Comparison of ENCODE assay signal across 11 cellular contexts in genomic region chr1:1419363-1419811, GRCh38. TPM values are rescaled to one million over a fixed set of nuclear protein-coding genes. Genes with fewer than 3 reads are reported as not detected.
DNase-seq lines count a peak whose midpoint lies in the region; ATAC-seq, FAIRE-seq and TF ChIP-seq lines count a peak whose summit lies in the region.
"Had no signal": no experiment of that assay in that cellular context is flagged by ENCODE, and none has a peak within 500 bp of the region (broad histone marks: within the 10 kb centered on the region; RNA-seq: fewer than 3 reads in every experiment).

No MANE protein-coding gene starts in this region.

- H3K27me3 ChIP-seq in HUES48 (ENCODE audit: control insufficient read depth, insufficient read depth, low read length) (no peaks in the 10 kb centered on the region; the same call in 1 of the 2 replicates), HepG2 (ENCODE audit: control insufficient read depth in 1 of 2, insufficient read depth in 2 of 2, low read length in 2 of 2) (no peaks in the 10 kb centered on the region; a peak in 1 of 5 replicates), subcutaneous abdominal adipose tissue (ENCODE audit: control insufficient read depth in 5 of 5, insufficient read depth in 4 of 5, low read length in 5 of 5) (peaks cover 0 to 3% (median 0%) of the 10 kb centered on the region in 5 donors)

- H4K20me1 ChIP-seq in HepG2 (ENCODE audit: insufficient read depth, low read length): no peaks in the 10 kb centered on the region

- intact Hi-C loops in HepG2 (cut with micrococcal nuclease; ENCODE audit: unreplicated experiment): no loop called here

- H3K4me3 ChIP-seq in HUES48 (ENCODE audit: low read depth, low read length): peak overlapping the region; percentile 39; the same call in 1 of the 2 replicates
- peak overlapping the region; percentile 37 to 70 (median 70); a peak in 5 of 6 replicates for H3K4me3 ChIP-seq in HepG2 (replicated peaks in 1 of 3; ENCODE audit: insufficient read depth in 1 of 3, low read depth in 2 of 3, low read length in 3 of 3)
- peak overlapping the region in 4 of 5 donors; percentile 45 to 70 (median 58) for H3K4me3 ChIP-seq in subcutaneous abdominal adipose tissue (ENCODE audit: low read depth in 1 of 5, low read length in 5 of 5)

- no peak overlapping the region for H2AFZ ChIP-seq in HepG2 (ENCODE audit: low read length)

- no peak for TF ChIP-seq POLR2A in HepG2 (IDR thresholded peaks at IDR 0.05; ENCODE audit: insufficient read depth in 1 of 2, low read depth in 2 of 2, low read length in 2 of 2)

- BruUV-seq in HepG2 (replicated peaks; lab: Mats Ljungman, UMichigan): no TSS peak

- H3K79me2 ChIP-seq in HepG2 (ENCODE audit: insufficient read depth, low read length): peaks cover 12% of the 10 kb centered on the region

- no peak for TF ChIP-seq CTCF in HepG2 (CRISPR knock-in tag; IDR thresholded peaks at IDR 0.05)

- 48% methylated on average over 5 of the region's 21 CpGs for WGBS in HepG2 (ENCODE audit: low lambda C conversion rate)

- no peak for FAIRE-seq in HepG2 (lab: Jason Lieb, UNC)

- in situ Hi-C loops in HepG2 (cut with HindIII; ENCODE audit: extremely low pct_ligation_motif_present, low pct_unique_long_range_greater_than_20kb): no loop called here

- peak overlapping the region; percentile 69 for H3K4me2 ChIP-seq in HepG2 (ENCODE audit: low read depth, low read length)
- H3K4me2 ChIP-seq: KMS-11 had no signal

- no peaks in the 10 kb centered on the region for H3K36me3 ChIP-seq in HUES48 (ENCODE audit: control insufficient read depth, insufficient read depth, low read length)
- H3K36me3 ChIP-seq in HepG2 (replicated peaks in 1 of 2; ENCODE audit: control insufficient read depth in 1 of 2, insufficient read depth in 2 of 2, low read length in 2 of 2): no peaks in the 10 kb centered on the region
- H3K36me3 ChIP-seq in subcutaneous abdominal adipose tissue (ENCODE audit: control insufficient read depth in 5 of 5, insufficient read depth in 5 of 5, low read length in 5 of 5): no peaks in the 10 kb centered on the region

- TF ChIP-seq EP300 in HepG2 (IDR thresholded peaks at IDR 0.05; ENCODE audit: low read depth in 2 of 2, low read length in 2 of 2) (no peak), HepG2 (CRISPR knock-in tag; IDR thresholded peaks at IDR 0.05; ENCODE audit: borderline replicate concordance) (no peak)

- POLR2A ChIA-PET in HepG2 (lab: Yijun Ruan, JAX): interaction anchor here (2.7 to 3.5 kb wide), 2 partner anchors 12 to 18 kb away, joined by 25 to 126 read pairs; no protein-coding TSS in a partner anchor

- H3K9ac ChIP-seq in HUES48 (ENCODE audit: low read depth, low read length): no peak overlapping the region
- peak overlapping the region; percentile 67; the same call in 1 of the 2 replicates for H3K9ac ChIP-seq in HepG2 (ENCODE audit: insufficient read depth, low read depth, low read length)
- H3K9ac ChIP-seq in subcutaneous abdominal adipose tissue (ENCODE audit: low read length in 5 of 5): peak overlapping the region in 3 of 5 donors; percentile 30 to 76 (median 51)
- H3K9ac ChIP-seq: KMS-11 had no signal

- CTCF ChIA-PET in HepG2 (lab: Yijun Ruan, JAX; ENCODE audit: low intra/inter-chr PET ratio, low total read pairs): no interaction called here

- no peaks in the 10 kb centered on the region for H3K9me3 ChIP-seq in HUES48 (ENCODE audit: control insufficient read depth, insufficient read depth, low read length)
- no peaks in the 10 kb centered on the region for H3K9me3 ChIP-seq in HepG2 (ENCODE audit: low read length)
- H3K9me3 ChIP-seq in subcutaneous abdominal adipose tissue (ENCODE audit: control insufficient read depth in 5 of 5, low read length in 5 of 5): no peaks in the 10 kb centered on the region
- H3K9me3 ChIP-seq: Caco-2 had no signal

- H3K4me1 ChIP-seq in HUES48 (ENCODE audit: control insufficient read depth, insufficient read depth, low read length) (peaks cover 18% of the 10 kb centered on the region; the same call in 1 of the 2 replicates), HepG2 (ENCODE audit: insufficient read depth, low read length) (peaks cover 62% of the 10 kb centered on the region), subcutaneous abdominal adipose tissue (ENCODE audit: control insufficient read depth in 5 of 5, insufficient read depth in 5 of 5, low read length in 5 of 5) (peaks cover 0 to 22% (median 18%) of the 10 kb centered on the region in 5 donors)

- H3K27ac ChIP-seq in HUES48 (ENCODE audit: low read depth, low read length): no peak overlapping the region
- H3K27ac ChIP-seq in HepG2 (ENCODE audit: extremely low read length, insufficient read depth, low read length): peak overlapping the region; percentile 44
- H3K27ac ChIP-seq in subcutaneous abdominal adipose tissue (ENCODE audit: low read depth, low read length): no peak overlapping the region
- H3K27ac ChIP-seq: KMS-11 had no signal

- DNase-seq in ecto neural progenitor cell (ENCODE audit: low spot score) (peak; percentile 46), HepG2 (ENCODE audit: low spot score) (no peak), cerebellar nuclear complex (lab: John Stamatoyannopoulos, UW) (no peak), NCI-H1048 (lab: John Stamatoyannopoulos, UW) (no peak), EL (no peak)
- no peak for DNase-seq in activated CD4-positive, alpha-beta T cell treated with anti-CD3 and anti-CD28 coated beads, Interleukin-2, amount 50 U/mL, for 4 hours
- DNase-seq: Caco-2, SIG-M5 had no signal

- no peak for TF ChIP-seq RAD21 in HepG2 (CRISPR knock-in tag; IDR thresholded peaks at IDR 0.05)

- ATAC-seq in HepG2: peak; percentile 4; the same call in 1 of the 3 replicates

RNA-seq across cellular contexts. Expression of gene ANKRD65, which starts 1.7 kb away (rescaled TPM):
- total RNA-seq in HepG2 (2016; rRNA removed; fragmentation: Illumina TruSeq; extraction: Trizol): 28.3 and 30.1 TPM in 2 replicates
- total RNA-seq in HepG2 (2016; cell fraction: cytosol; rRNA removed; fragmentation: Illumina TruSeq; extraction: Trizol; ENCODE audit: low read depth): 5.3 and 5.6 TPM in 2 replicates
- 28.5 and 29.3 TPM in 2 replicates for total RNA-seq in HepG2 (2016; cell fraction: insoluble cytoplasmic fraction; rRNA removed; fragmentation: Illumina TruSeq; extraction: Trizol)
- total RNA-seq in HepG2 (2016; cell fraction: membrane; rRNA removed; fragmentation: Illumina TruSeq; extraction: Trizol): 16.0 and 16.3 TPM in 2 replicates
- 18.0 and 19.5 TPM in 2 replicates for total RNA-seq in HepG2 (2016; cell fraction: nucleus; rRNA removed; fragmentation: Illumina TruSeq; extraction: Trizol)
- polyA plus RNA-seq in HepG2 (2011; rRNA removed): 12.1 and 13.2 TPM in 2 replicates
- polyA plus RNA-seq in HepG2 (2011; cell fraction: cytosol; rRNA removed): 13.0 and 16.9 TPM in 2 replicates
- 27.8 and 28.7 TPM in 2 replicates for polyA plus RNA-seq in HepG2 (2011; cell fraction: nucleus; rRNA removed)
- 7.1 and 8.2 TPM in 2 replicates for polyA plus RNA-seq in HepG2 (2012)
- polyA plus RNA-seq in HepG2 (2016; cell fraction: cytosol; fragmentation: Illumina TruSeq; extraction: Trizol; ENCODE audit: low read depth): 5.0 TPM in 2 replicates
- 30.0 and 31.6 TPM in 2 replicates for polyA plus RNA-seq in HepG2 (2016; cell fraction: insoluble cytoplasmic fraction; fragmentation: Illumina TruSeq; extraction: Trizol; ENCODE audit: low read depth)
- 11.4 and 12.1 TPM in 2 replicates for polyA plus RNA-seq in HepG2 (2016; cell fraction: membrane; fragmentation: Illumina TruSeq; extraction: Trizol; ENCODE audit: low read depth)
- polyA plus RNA-seq in HepG2 (2016; cell fraction: nucleus; fragmentation: Illumina TruSeq; extraction: Trizol; ENCODE audit: insufficient read depth, low read depth): 45.0 and 48.7 TPM in 2 replicates
- 9.7 TPM in 1 of 2 replicates, not detected in the other for polyA minus RNA-seq in HepG2 (2011; rRNA and poly(A)+ RNA removed; ENCODE audit: low replicate concordance)
- 5.6 and 6.6 TPM in 2 replicates for polyA minus RNA-seq in HepG2 (2011; cell fraction: cytosol; rRNA and poly(A)+ RNA removed)
- polyA minus RNA-seq in HepG2 (2011; cell fraction: nucleus; rRNA and poly(A)+ RNA removed): 2.6 and 3.6 TPM in 2 replicates

RNA-seq across cellular contexts. Expression of gene MRPL20, which starts 12.3 kb away (rescaled TPM):
- total RNA-seq in HepG2 (2016; rRNA removed; fragmentation: Illumina TruSeq; extraction: Trizol): 127 and 175 TPM in 2 replicates
- total RNA-seq in HepG2 (2016; cell fraction: cytosol; rRNA removed; fragmentation: Illumina TruSeq; extraction: Trizol; ENCODE audit: low read depth): 95.7 and 120 TPM in 2 replicates
- 134 and 183 TPM in 2 replicates for total RNA-seq in HepG2 (2016; cell fraction: insoluble cytoplasmic fraction; rRNA removed; fragmentation: Illumina TruSeq; extraction: Trizol)
- total RNA-seq in HepG2 (2016; cell fraction: membrane; rRNA removed; fragmentation: Illumina TruSeq; extraction: Trizol): 123 and 133 TPM in 2 replicates
- total RNA-seq in HepG2 (2016; cell fraction: nucleus; rRNA removed; fragmentation: Illumina TruSeq; extraction: Trizol): 46.7 and 58.9 TPM in 2 replicates
- polyA plus RNA-seq in HepG2 (2011; rRNA removed): 59.0 and 59.2 TPM in 2 replicates
- 66.2 and 67.4 TPM in 2 replicates for polyA plus RNA-seq in HepG2 (2011; cell fraction: cytosol; rRNA removed)
- polyA plus RNA-seq in HepG2 (2011; cell fraction: nucleus; rRNA removed): 66.3 and 68.1 TPM in 2 replicates
- 76.2 and 77.0 TPM in 2 replicates for polyA plus RNA-seq in HepG2 (2012)
- polyA plus RNA-seq in HepG2 (2016; cell fraction: cytosol; fragmentation: Illumina TruSeq; extraction: Trizol; ENCODE audit: low read depth): 118 and 143 TPM in 2 replicates
- 188 and 207 TPM in 2 replicates for polyA plus RNA-seq in HepG2 (2016; cell fraction: insoluble cytoplasmic fraction; fragmentation: Illumina TruSeq; extraction: Trizol; ENCODE audit: low read depth)
- polyA plus RNA-seq in HepG2 (2016; cell fraction: membrane; fragmentation: Illumina TruSeq; extraction: Trizol; ENCODE audit: low read depth): 122 and 127 TPM in 2 replicates
- 127 and 138 TPM in 2 replicates for polyA plus RNA-seq in HepG2 (2016; cell fraction: nucleus; fragmentation: Illumina TruSeq; extraction: Trizol; ENCODE audit: insufficient read depth, low read depth)
- 58.2 and 96.6 TPM in 2 replicates for polyA minus RNA-seq in HepG2 (2011; rRNA and poly(A)+ RNA removed; ENCODE audit: low replicate concordance)
- 26.2 and 30.6 TPM in 2 replicates for polyA minus RNA-seq in HepG2 (2011; cell fraction: cytosol; rRNA and poly(A)+ RNA removed)
- polyA minus RNA-seq in HepG2 (2011; cell fraction: nucleus; rRNA and poly(A)+ RNA removed): 29.2 and 39.5 TPM in 2 replicates

RNA-seq across cellular contexts. Expression of gene VWA1, which starts 16.1 kb away (rescaled TPM):
- total RNA-seq in HepG2 (2016; rRNA removed; fragmentation: Illumina TruSeq; extraction: Trizol): 25.1 and 57.5 TPM in 2 replicates
- 4.5 and 4.7 TPM in 2 replicates for total RNA-seq in HepG2 (2016; cell fraction: cytosol; rRNA removed; fragmentation: Illumina TruSeq; extraction: Trizol; ENCODE audit: low read depth)
- 23.6 and 57.6 TPM in 2 replicates for total RNA-seq in HepG2 (2016; cell fraction: insoluble cytoplasmic fraction; rRNA removed; fragmentation: Illumina TruSeq; extraction: Trizol)
- 12.5 and 16.0 TPM in 2 replicates for total RNA-seq in HepG2 (2016; cell fraction: membrane; rRNA removed; fragmentation: Illumina TruSeq; extraction: Trizol)
- total RNA-seq in HepG2 (2016; cell fraction: nucleus; rRNA removed; fragmentation: Illumina TruSeq; extraction: Trizol): 51.4 and 68.6 TPM in 2 replicates
- 40.9 and 61.3 TPM in 2 replicates for polyA plus RNA-seq in HepG2 (2011; rRNA removed)
- 31.3 and 57.3 TPM in 2 replicates for polyA plus RNA-seq in HepG2 (2011; cell fraction: cytosol; rRNA removed)
- 80.8 and 81.7 TPM in 2 replicates for polyA plus RNA-seq in HepG2 (2011; cell fraction: nucleus; rRNA removed)
- polyA plus RNA-seq in HepG2 (2012): 28.6 and 31.7 TPM in 2 replicates
- polyA plus RNA-seq in HepG2 (2016; cell fraction: cytosol; fragmentation: Illumina TruSeq; extraction: Trizol; ENCODE audit: low read depth): 6.7 and 8.2 TPM in 2 replicates
- 32.1 and 34.9 TPM in 2 replicates for polyA plus RNA-seq in HepG2 (2016; cell fraction: insoluble cytoplasmic fraction; fragmentation: Illumina TruSeq; extraction: Trizol; ENCODE audit: low read depth)
- 16.7 and 17.0 TPM in 2 replicates for polyA plus RNA-seq in HepG2 (2016; cell fraction: membrane; fragmentation: Illumina TruSeq; extraction: Trizol; ENCODE audit: low read depth)
- 140 and 151 TPM in 2 replicates for polyA plus RNA-seq in HepG2 (2016; cell fraction: nucleus; fragmentation: Illumina TruSeq; extraction: Trizol; ENCODE audit: insufficient read depth, low read depth)
- polyA minus RNA-seq in HepG2 (2011; rRNA and poly(A)+ RNA removed; ENCODE audit: low replicate concordance): 0.05 and 92.8 TPM in 2 replicates
- 48.6 and 49.4 TPM in 2 replicates for polyA minus RNA-seq in HepG2 (2011; cell fraction: cytosol; rRNA and poly(A)+ RNA removed)
- 12.6 and 15.8 TPM in 2 replicates for polyA minus RNA-seq in HepG2 (2011; cell fraction: nucleus; rRNA and poly(A)+ RNA removed)

RNA-seq across cellular contexts. Expression of gene CCNL2, which starts 20.3 kb away (rescaled TPM):
- 19.6 and 105 TPM in 2 replicates for total RNA-seq in HepG2 (2016; rRNA removed; fragmentation: Illumina TruSeq; extraction: Trizol)
- 23.1 and 23.2 TPM in 2 replicates for total RNA-seq in HepG2 (2016; cell fraction: cytosol; rRNA removed; fragmentation: Illumina TruSeq; extraction: Trizol; ENCODE audit: low read depth)
- total RNA-seq in HepG2 (2016; cell fraction: insoluble cytoplasmic fraction; rRNA removed; fragmentation: Illumina TruSeq; extraction: Trizol): 18.4 and 112 TPM in 2 replicates
- total RNA-seq in HepG2 (2016; cell fraction: membrane; rRNA removed; fragmentation: Illumina TruSeq; extraction: Trizol): 21.7 and 25.3 TPM in 2 replicates
- 252 and 278 TPM in 2 replicates for total RNA-seq in HepG2 (2016; cell fraction: nucleus; rRNA removed; fragmentation: Illumina TruSeq; extraction: Trizol)
- 340 and 452 TPM in 2 replicates for polyA plus RNA-seq in HepG2 (2011; rRNA removed)
- 47.9 and 55.8 TPM in 2 replicates for polyA plus RNA-seq in HepG2 (2011; cell fraction: cytosol; rRNA removed)
- 3,874 and 4,178 TPM in 2 replicates for polyA plus RNA-seq in HepG2 (2011; cell fraction: nucleus; rRNA removed)
- 208 and 270 TPM in 2 replicates for polyA plus RNA-seq in HepG2 (2012)
- polyA plus RNA-seq in HepG2 (2016; cell fraction: cytosol; fragmentation: Illumina TruSeq; extraction: Trizol; ENCODE audit: low read depth): 4.2 TPM in 2 replicates
- polyA plus RNA-seq in HepG2 (2016; cell fraction: insoluble cytoplasmic fraction; fragmentation: Illumina TruSeq; extraction: Trizol; ENCODE audit: low read depth): 20.7 and 27.8 TPM in 2 replicates
- 9.4 TPM in 2 replicates for polyA plus RNA-seq in HepG2 (2016; cell fraction: membrane; fragmentation: Illumina TruSeq; extraction: Trizol; ENCODE audit: low read depth)
- polyA plus RNA-seq in HepG2 (2016; cell fraction: nucleus; fragmentation: Illumina TruSeq; extraction: Trizol; ENCODE audit: insufficient read depth, low read depth): 821 and 868 TPM in 2 replicates
- 74.3 and 99.2 TPM in 2 replicates for polyA minus RNA-seq in HepG2 (2011; rRNA and poly(A)+ RNA removed; ENCODE audit: low replicate concordance)
- polyA minus RNA-seq in HepG2 (2011; cell fraction: cytosol; rRNA and poly(A)+ RNA removed): 17.2 and 18.4 TPM in 2 replicates
- 560 and 630 TPM in 2 replicates for polyA minus RNA-seq in HepG2 (2011; cell fraction: nucleus; rRNA and poly(A)+ RNA removed)

RNA-seq across cellular contexts. Expression of gene ATAD3C, which starts 30.1 kb away (rescaled TPM):
- 3.2 and 4.7 TPM in 2 replicates for total RNA-seq in HepG2 (2016; rRNA removed; fragmentation: Illumina TruSeq; extraction: Trizol)
- 2.4 and 4.7 TPM in 2 replicates for total RNA-seq in HepG2 (2016; cell fraction: cytosol; rRNA removed; fragmentation: Illumina TruSeq; extraction: Trizol; ENCODE audit: low read depth)
- 2.7 and 3.3 TPM in 2 replicates for total RNA-seq in HepG2 (2016; cell fraction: insoluble cytoplasmic fraction; rRNA removed; fragmentation: Illumina TruSeq; extraction: Trizol)
- total RNA-seq in HepG2 (2016; cell fraction: membrane; rRNA removed; fragmentation: Illumina TruSeq; extraction: Trizol): 5.4 and 8.1 TPM in 2 replicates
- 1.2 and 2.1 TPM in 2 replicates for total RNA-seq in HepG2 (2016; cell fraction: nucleus; rRNA removed; fragmentation: Illumina TruSeq; extraction: Trizol)
- polyA plus RNA-seq in HepG2 (2011; rRNA removed): 2.4 and 3.5 TPM in 2 replicates
- 3.5 and 3.6 TPM in 2 replicates for polyA plus RNA-seq in HepG2 (2011; cell fraction: cytosol; rRNA removed)
- 1.7 and 1.9 TPM in 2 replicates for polyA plus RNA-seq in HepG2 (2011; cell fraction: nucleus; rRNA removed)
- 3.2 and 4.4 TPM in 2 replicates for polyA plus RNA-seq in HepG2 (2012)
- polyA plus RNA-seq in HepG2 (2016; cell fraction: cytosol; fragmentation: Illumina TruSeq; extraction: Trizol; ENCODE audit: low read depth): 5.2 and 8.6 TPM in 2 replicates
- polyA plus RNA-seq in HepG2 (2016; cell fraction: insoluble cytoplasmic fraction; fragmentation: Illumina TruSeq; extraction: Trizol; ENCODE audit: low read depth): 4.6 and 4.8 TPM in 2 replicates
- polyA plus RNA-seq in HepG2 (2016; cell fraction: membrane; fragmentation: Illumina TruSeq; extraction: Trizol; ENCODE audit: low read depth): 8.3 TPM in 2 replicates
- 1.5 and 1.9 TPM in 2 replicates for polyA plus RNA-seq in HepG2 (2016; cell fraction: nucleus; fragmentation: Illumina TruSeq; extraction: Trizol; ENCODE audit: insufficient read depth, low read depth)
- 0.96 TPM in 1 of 2 replicates, not detected in the other for polyA minus RNA-seq in HepG2 (2011; rRNA and poly(A)+ RNA removed; ENCODE audit: low replicate concordance)
- 0.97 and 2.1 TPM in 2 replicates for polyA minus RNA-seq in HepG2 (2011; cell fraction: cytosol; rRNA and poly(A)+ RNA removed)
- 0.39 and 0.75 TPM in 2 replicates for polyA minus RNA-seq in HepG2 (2011; cell fraction: nucleus; rRNA and poly(A)+ RNA removed)
